Comparison of ENCODE assay signal across 25 cellular contexts in the genomic region with DNA sequence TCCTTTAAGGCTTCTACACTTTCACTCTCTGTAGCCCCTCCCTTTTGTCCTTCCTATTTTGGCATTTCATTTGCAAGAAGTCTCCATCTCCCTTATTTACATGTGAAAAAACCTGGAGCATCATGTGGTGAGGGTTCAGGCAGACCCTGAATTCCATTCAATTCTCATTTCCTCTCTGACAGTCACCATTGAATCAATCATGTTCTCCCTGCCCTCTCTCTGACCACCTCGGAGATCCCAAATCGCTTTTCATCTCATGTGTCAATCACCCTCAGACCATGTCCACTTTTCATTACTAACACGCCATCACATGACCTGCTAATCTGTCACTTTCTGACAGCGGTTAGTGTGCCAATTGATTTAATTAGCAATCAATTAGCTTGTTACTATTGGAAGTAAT.
DNase-seq lines count a peak whose midpoint lies in the region; TF ChIP-seq lines count a peak whose summit lies in the region.
"Had no signal": no experiment of that assay in that cellular context is flagged by ENCODE, and none has a peak within 500 bp of the region (broad histone marks: within the 10 kb centered on the region; RNA-seq: fewer than 3 reads in every experiment).

No MANE protein-coding gene starts in this region.

- DNase-seq in HEK293T (ENCODE audit: extremely low spot score) (no peak), NT2/D1 (ENCODE audit: low read depth, low spot score) (peak; percentile 81), iPS DF 19.7 (ENCODE audit: low read depth, low spot score) (peak; percentile 88), neuronal stem cell (ENCODE audit: low spot score) (peak; percentile 33), NCI-H510A treated with DMSO at 0.1 percent for 48 hours (lab: John Stamatoyannopoulos, UW) (no peak), foreskin melanocyte (no peak)
- DNase-seq in activated naive CD4-positive, alpha-beta T cell (lab: John Stamatoyannopoulos, UW): no peak
- DNase-seq: activated CD4-positive, alpha-beta memory T cell treated with anti-CD3 and anti-CD28 coated beads, Interleukin-2, amount 10 ng/mL, durations not matched to agents 7 days and 5 days; activated CD4-positive, CD25-positive, alpha-beta regulatory T cell treated with anti-CD3 and anti-CD28 coated beads, Interleukin-2, amount 50 U/mL, for 72 hours; amniotic stem cell; EL; esophagus squamous epithelium; left lung; mesenchymal stem cell; NCI-H187 treated with DMSO at 0.1 percent for 48 hours; NCI-H2171 treated with DMSO at 0.1 percent for 48 hours; NCI-H510A; posterior cingulate gyrus; right cardiac atrium; SHP77 treated with DMSO at 0.1 percent for 48 hours; stimulated activated CD4-positive, alpha-beta T cell treated with anti-CD3 and anti-CD28 coated beads, Interleukin-2, amount 100 ng/mL, for 24 hours; stimulated activated naive CD8-positive, alpha-beta T cell treated with anti-CD3 and anti-CD28 coated beads, Interleukin-15, amount 100 ng/mL, for 72 hours; T-helper 2 cell; uterus had no signal

- H3K9ac ChIP-seq in NT2/D1 (ENCODE audit: insufficient read length, low read depth) (no peak overlapping the region), neuronal stem cell (ENCODE audit: low read depth, low read length, poor library complexity) (no peak overlapping the region)
- H3K9ac ChIP-seq: BLaER1 had no signal

- no peak overlapping the region for H4K91ac ChIP-seq in neuronal stem cell (ENCODE audit: low read depth, low read length, poor library complexity)

- no peaks in the 10 kb centered on the region for H3K36me3 ChIP-seq in NT2/D1 (ENCODE audit: insufficient read depth, insufficient read length, low read length)
- no peaks in the 10 kb centered on the region for H3K36me3 ChIP-seq in neuronal stem cell (replicated peaks in 1 of 2; ENCODE audit: control insufficient read depth in 2 of 2, insufficient read depth in 2 of 2, low read length in 2 of 2)
- H3K36me3 ChIP-seq: BLaER1, esophagus squamous epithelium, left lung, uterus had no signal

- H4K8ac ChIP-seq in neuronal stem cell (ENCODE audit: low read depth, low read length): no peak overlapping the region

- H3K9me3 ChIP-seq in NT2/D1 (ENCODE audit: insufficient read depth, low read length): no peaks in the 10 kb centered on the region
- peaks cover 0 to 3% of the 10 kb centered on the region in 2 donors for H3K9me3 ChIP-seq in neuronal stem cell (replicated peaks in 1 of 2; ENCODE audit: control insufficient read depth in 2 of 2, insufficient read depth in 1 of 2, low read depth in 1 of 2, low read length in 2 of 2)
- H3K9me3 ChIP-seq: BLaER1, esophagus squamous epithelium, left lung, uterus had no signal

- no peak overlapping the region for H3K23ac ChIP-seq in neuronal stem cell (ENCODE audit: low read depth, low read length, poor library complexity)

- H3K27me3 ChIP-seq in NT2/D1 (ENCODE audit: insufficient read depth, insufficient read length) (no peaks in the 10 kb centered on the region), neuronal stem cell (ENCODE audit: control insufficient read depth in 3 of 3, insufficient read depth in 3 of 3, low read depth in 1 of 3, low read length in 3 of 3) (peaks cover 0 to 3% (median 0%) of the 10 kb centered on the region in 3 experiments)
- H3K27me3 ChIP-seq: BLaER1, esophagus squamous epithelium, left lung, uterus had no signal

- POLR2A ChIA-PET in HEK293T (lab: Yijun Ruan, JAX): no interaction called here

- no peak overlapping the region for H2BK12ac ChIP-seq in neuronal stem cell (ENCODE audit: low read length)

- peak overlapping the region; percentile 14 for H2AFZ ChIP-seq in neuronal stem cell (ENCODE audit: low read length)

- H3K27ac ChIP-seq in neuronal stem cell (replicated peaks; ENCODE audit: low read length): no peak overlapping the region
- H3K27ac ChIP-seq: BLaER1, esophagus squamous epithelium, left lung, uterus had no signal

- no peak overlapping the region for H2BK5ac ChIP-seq in neuronal stem cell (ENCODE audit: low read length)

- H2BK15ac ChIP-seq in neuronal stem cell (ENCODE audit: low read length): no peak overlapping the region

- H2AK5ac ChIP-seq in neuronal stem cell (ENCODE audit: low read depth, low read length): no peak overlapping the region

- H3K4me3 ChIP-seq in NT2/D1 (ENCODE audit: insufficient read length, low read depth) (no peak overlapping the region), neuronal stem cell (ENCODE audit: low read length in 2 of 2) (no peak overlapping the region)
- H3K4me3 ChIP-seq: BLaER1, esophagus squamous epithelium, left lung, uterus had no signal

- CTCF ChIA-PET in HEK293T (lab: Yijun Ruan, JAX): no interaction called here

- H2BK120ac ChIP-seq in neuronal stem cell (ENCODE audit: low read depth, low read length): no peak overlapping the region

- H3K4me2 ChIP-seq in neuronal stem cell (ENCODE audit: insufficient read depth, low read length, poor library complexity, severe bottlenecking): no peak overlapping the region
- H3K4me2 ChIP-seq: BLaER1 had no signal

- no CpG with 5 or more reads among the region's 4 CpGs for WGBS in neuronal stem cell (ENCODE audit: extremely low coverage in 2 of 2, insufficient read length in 2 of 2, insufficient replicate concordance in 1 of 2), 2 donors

- no peak overlapping the region for H3K14ac ChIP-seq in neuronal stem cell (ENCODE audit: low read length)

- H3K18ac ChIP-seq in neuronal stem cell (ENCODE audit: low read length): no peak overlapping the region

- H3K79me1 ChIP-seq in neuronal stem cell (ENCODE audit: low read depth, low read length): no peaks in the 10 kb centered on the region

- H3K4me1 ChIP-seq in NT2/D1 (ENCODE audit: insufficient read depth, insufficient read length): no peaks in the 10 kb centered on the region
- H3K4me1 ChIP-seq in neuronal stem cell (ENCODE audit: control insufficient read depth in 2 of 2, insufficient read depth in 1 of 2, low read depth in 1 of 2, low read length in 2 of 2): peaks cover 13 to 15% of the 10 kb centered on the region in 2 donors
- H3K4me1 ChIP-seq: BLaER1, esophagus squamous epithelium, left lung, uterus had no signal

- H3K4ac ChIP-seq in neuronal stem cell (ENCODE audit: low read length): no peak overlapping the region

TF ChIP-seq in HEK293T, 16 proteins besides CTCF, POLR2A, EP300 and RAD21:
- TF ChIP-seq, protein P1, sequence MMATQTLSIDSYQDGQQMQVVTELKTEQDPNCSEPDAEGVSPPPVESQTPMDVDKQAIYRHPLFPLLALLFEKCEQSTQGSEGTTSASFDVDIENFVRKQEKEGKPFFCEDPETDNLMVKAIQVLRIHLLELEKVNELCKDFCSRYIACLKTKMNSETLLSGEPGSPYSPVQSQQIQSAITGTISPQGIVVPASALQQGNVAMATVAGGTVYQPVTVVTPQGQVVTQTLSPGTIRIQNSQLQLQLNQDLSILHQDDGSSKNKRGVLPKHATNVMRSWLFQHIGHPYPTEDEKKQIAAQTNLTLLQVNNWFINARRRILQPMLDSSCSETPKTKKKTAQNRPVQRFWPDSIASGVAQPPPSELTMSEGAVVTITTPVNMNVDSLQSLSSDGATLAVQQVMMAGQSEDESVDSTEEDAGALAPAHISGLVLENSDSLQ (IDR thresholded peaks at IDR 0.05): peak; percentile 69
- TF ChIP-seq CTBP1 (IDR thresholded peaks at IDR 0.05; ENCODE audit: borderline replicate concordance): no peak

Comparison
In these comparisons a context has a peak if more than half of its experiments do, and no peak if none do; other contexts are left out.
1. DNase-seq: peak in NT2/D1 (single experiment), iPS DF 19.7 (single experiment) and neuronal stem cell (single experiment); none in HEK293T (single experiment), NCI-H510A treated with DMSO at 0.1 percent for 48 hours (single experiment), foreskin melanocyte (single experiment) and activated naive CD4-positive, alpha-beta T cell (0 of 4).